33 cellular contexts compared by ENCODE assay signal in the genomic region with DNA sequence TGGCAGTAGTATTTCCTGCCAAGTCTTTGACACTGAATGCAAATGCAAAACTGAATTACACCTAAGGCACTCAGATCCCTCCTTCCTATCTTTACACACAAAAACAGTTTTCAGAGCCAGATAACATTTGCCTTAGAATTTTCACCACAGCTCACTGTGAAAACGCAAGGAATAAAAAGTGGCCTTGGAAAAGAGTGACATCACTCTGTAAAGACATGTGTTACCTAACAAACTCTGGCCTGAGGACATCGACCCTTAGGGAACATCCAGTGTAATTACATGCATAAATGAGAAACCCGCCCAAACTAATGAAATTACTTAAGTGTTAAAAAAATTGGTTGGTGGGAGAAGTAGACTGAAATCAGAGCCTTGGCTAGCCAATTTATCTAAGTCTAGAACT.
DNase-seq lines count a peak whose midpoint lies in the region; ATAC-seq and TF ChIP-seq lines count a peak whose summit lies in the region.
"Had no signal": no experiment of that assay in that cellular context is flagged by ENCODE, and none has a peak within 500 bp of the region (broad histone marks: within the 10 kb centered on the region; RNA-seq: fewer than 3 reads in every experiment).

No MANE protein-coding gene starts in this region.

- no peak overlapping the region for H3K4me2 ChIP-seq in mesendoderm (ENCODE audit: low read length)
- H3K4me2 ChIP-seq: neural progenitor cell had no signal

- intact Hi-C loops in Right ventricle myocardium inferior (cut with DNase I), result loop anchor here (5.0 kb wide), 1 partner anchor 90 kb away; a partner anchor contains a TSS
- intact Hi-C loops in cardiac septum (cut with DNase I), result loop anchor here (5.0 kb wide), 1 partner anchor 90 kb away; a partner anchor contains a TSS
- intact Hi-C loops in gastrocnemius medialis (cut with DNase I; ENCODE audit: low total_unique reads), result no loop called here

- H4K5ac ChIP-seq in mesendoderm (ENCODE audit: low read length), result no peak overlapping the region

- H3K79me1 ChIP-seq in mesendoderm (ENCODE audit: low read length), result no peaks in the 10 kb centered on the region

- ATAC-seq in Right ventricle myocardium inferior (peak; percentile 56), HG02610 (IDR thresholded peaks at IDR 0.05; ENCODE audit: unreplicated experiment) (no peak), gastrocnemius medialis (no peak)
- ATAC-seq in stimulated activated effector memory CD8-positive, alpha-beta T cell treated with anti-CD3 and anti-CD28 coated beads, Interleukin-12 subunit alpha, Interleukin-12 subunit beta, amount 100 ng/mL, for 72 hours, result no peak
- ATAC-seq: activated CD8-positive, alpha-beta memory T cell treated with anti-CD3 and anti-CD28 coated beads, Interleukin-2, amount 10 ng/mL, durations not matched to agents 7 days and 5 days; activated T-cell treated with anti-CD3 and anti-CD28 coated beads, Interleukin-2, amount 50 U/mL, for 4 hours; SK-N-SH treated with all-trans-retinoic acid at 6 μM for 48 hours; T-helper 17 cell; upper lobe of right lung had no signal

- H3K79me2 ChIP-seq in mesendoderm (ENCODE audit: control insufficient read depth, insufficient read depth, low read length), result no peaks in the 10 kb centered on the region

- no peak for TF ChIP-seq POLR2A in gastrocnemius medialis (IDR thresholded peaks at IDR 0.05)

- H2BK5ac ChIP-seq in mesendoderm (ENCODE audit: low read length), result no peak overlapping the region

- in situ Hi-C loops in gastrocnemius medialis (cut with MboI; ENCODE audit: low sequenced_read_pairs in 4 of 4), result loop anchor here (25.0 kb wide), 2 partner anchors 240 to 515 kb away; no protein-coding TSS in a partner anchor

- H2BK120ac ChIP-seq in mesendoderm (ENCODE audit: low read depth, low read length), result no peak overlapping the region

- H3K36me3 Mint-ChIP-seq in stimulated activated effector memory CD8-positive, alpha-beta T cell treated with anti-CD3 and anti-CD28 coated beads, Interleukin-12 subunit alpha, Interleukin-12 subunit beta, amount 100 ng/mL, for 72 hours, result no peaks in the 10 kb centered on the region
- H3K36me3 Mint-ChIP-seq: activated CD8-positive, alpha-beta memory T cell treated with anti-CD3 and anti-CD28 coated beads, Interleukin-2, amount 10 ng/mL, durations not matched to agents 7 days and 5 days; activated naive CD8-positive, alpha-beta T cell treated with anti-CD3 and anti-CD28 coated beads, Interleukin-2, amount 10 ng/mL, durations not matched to agents 7 days and 5 days; CD14-positive monocyte; IgD-negative memory B cell had no signal

- no CpG with 5 or more reads among the region's 3 CpGs for WGBS in mesendoderm (ENCODE audit: extremely low coverage, insufficient coverage, low lambda C conversion rate)

- TF ChIP-seq CTCF in cardiac muscle cell (IDR thresholded peaks at IDR 0.05; ENCODE audit: low read depth, low read length) (no peak), gastrocnemius medialis (IDR thresholded peaks at IDR 0.05 in 4 of 5, conservative IDR thresholded peaks at IDR 0.05 in 1 of 5) (no peak)

- H3K9me3 ChIP-seq in cardiac muscle cell (ENCODE audit: low read depth) (no peaks in the 10 kb centered on the region), gastrocnemius medialis (no peaks in the 10 kb centered on the region)
- H3K9me3 ChIP-seq: Caco-2, upper lobe of right lung had no signal

- no peaks in the 10 kb centered on the region for H3K4me1 Mint-ChIP-seq in stimulated activated effector memory CD8-positive, alpha-beta T cell treated with anti-CD3 and anti-CD28 coated beads, Interleukin-12 subunit alpha, Interleukin-12 subunit beta, amount 100 ng/mL, for 72 hours
- H3K4me1 Mint-ChIP-seq: activated CD8-positive, alpha-beta memory T cell treated with anti-CD3 and anti-CD28 coated beads, Interleukin-2, amount 10 ng/mL, durations not matched to agents 7 days and 5 days; activated naive CD8-positive, alpha-beta T cell treated with anti-CD3 and anti-CD28 coated beads, Interleukin-2, amount 10 ng/mL, durations not matched to agents 7 days and 5 days; neural progenitor cell; T-helper 17 cell had no signal

- H2BK15ac ChIP-seq in mesendoderm (replicated peaks; ENCODE audit: low read depth), result no peak overlapping the region

- DNase-seq in Right ventricle myocardium inferior (ENCODE audit: missing footprints) (no peak), cardiac septum (ENCODE audit: low spot score) (no peak), cardiac muscle cell (ENCODE audit: low read depth in 1 of 2, low spot score in 1 of 2) (no peak), mesendoderm (peak; percentile 65), LoVo (ENCODE audit: low spot score) (no peak), gastrocnemius medialis (no peak)
- no peak for DNase-seq in stimulated activated effector memory CD8-positive, alpha-beta T cell treated with anti-CD3 and anti-CD28 coated beads, Interleukin-12 subunit alpha, Interleukin-12 subunit beta, amount 100 ng/mL, for 72 hours (ENCODE audit: low spot score in 2 of 2)
- DNase-seq: 8988T; activated CD4-positive, alpha-beta T cell treated with anti-CD3 and anti-CD28 coated beads, Interleukin-2, amount 50 U/mL, for 4 hours; activated CD8-positive, alpha-beta memory T cell treated with anti-CD3 and anti-CD28 coated beads, Interleukin-2, amount 10 ng/mL, durations not matched to agents 7 days and 5 days; activated gamma-delta T cell treated with Interleukin-2 at 50 U/mL for 16 hours; activated naive CD8-positive, alpha-beta T cell treated with anti-CD3 and anti-CD28 coated beads, Interleukin-2, amount 10 ng/mL, durations not matched to agents 7 days and 5 days; activated T-cell treated with anti-CD3 and anti-CD28 coated beads, Interleukin-2, amount 50 U/mL, for 4 hours; Caco-2; dermis blood vessel endothelial cell; DMS53; endodermal cell; HCEC 1CT; NCI-H1105 treated with DMSO at 0.1 percent for 48 hours; NCI-H187 treated with DMSO at 0.1 percent for 48 hours; NCI-H2171; NCI-H510A; posterior cingulate gyrus; right cardiac atrium; stimulated activated CD4-positive, alpha-beta T cell treated with anti-CD3 and anti-CD28 coated beads, Interleukin-12 subunit alpha, Interleukin-12 subunit beta, amount 100 ng/mL, for 4 hours; stimulated activated CD4-positive, alpha-beta T cell treated with anti-CD3 and anti-CD28 coated beads, Interleukin-2, amount 100 ng/mL, for 48 hours; T-helper 17 cell; upper lobe of right lung had no signal

- H3K36me3 ChIP-seq in cardiac muscle cell (peaks cover 54% of the 10 kb centered on the region), mesendoderm (ENCODE audit: control insufficient read depth, insufficient read depth, low read length) (no peaks in the 10 kb centered on the region), gastrocnemius medialis (no peaks in the 10 kb centered on the region)
- H3K36me3 ChIP-seq: neural progenitor cell, upper lobe of right lung had no signal

- H3K27me3 ChIP-seq in cardiac muscle cell (no peaks in the 10 kb centered on the region), mesendoderm (ENCODE audit: insufficient read depth, low read length, poor library complexity) (no peaks in the 10 kb centered on the region), gastrocnemius medialis (no peaks in the 10 kb centered on the region)
- H3K27me3 ChIP-seq: neural progenitor cell, upper lobe of right lung had no signal

- H3K23ac ChIP-seq in mesendoderm (ENCODE audit: low read length), result no peak overlapping the region

- no peak overlapping the region for H3K4me3 Mint-ChIP-seq in stimulated activated effector memory CD8-positive, alpha-beta T cell treated with anti-CD3 and anti-CD28 coated beads, Interleukin-12 subunit alpha, Interleukin-12 subunit beta, amount 100 ng/mL, for 72 hours
- H3K4me3 Mint-ChIP-seq: activated CD8-positive, alpha-beta memory T cell treated with anti-CD3 and anti-CD28 coated beads, Interleukin-2, amount 10 ng/mL, durations not matched to agents 7 days and 5 days; activated naive CD8-positive, alpha-beta T cell treated with anti-CD3 and anti-CD28 coated beads, Interleukin-2, amount 10 ng/mL, durations not matched to agents 7 days and 5 days; activated T-cell treated with anti-CD3 and anti-CD28 coated beads, Interleukin-2, amount 50 U/mL, for 4 hours; CD14-positive monocyte; endodermal cell; IgD-negative memory B cell; neural progenitor cell; T-helper 17 cell had no signal

- H3K4me3 ChIP-seq in cardiac muscle cell (no peak overlapping the region), mesendoderm (ENCODE audit: low read length) (no peak overlapping the region), gastrocnemius medialis (no peak overlapping the region)
- H3K4me3 ChIP-seq: neural progenitor cell, upper lobe of right lung had no signal

- no peak overlapping the region for H3K9ac ChIP-seq in mesendoderm (ENCODE audit: low read length)
- H3K9ac ChIP-seq: neural progenitor cell had no signal

- no peak overlapping the region for H3K56ac ChIP-seq in mesendoderm (ENCODE audit: low read length)

- H3K4me1 ChIP-seq in cardiac muscle cell (ENCODE audit: low read depth), result peaks cover 35% of the 10 kb centered on the region
- H3K4me1 ChIP-seq in mesendoderm (ENCODE audit: control insufficient read depth, low read depth, low read length), result no peaks in the 10 kb centered on the region
- H3K4me1 ChIP-seq in gastrocnemius medialis, result no peaks in the 10 kb centered on the region
- H3K4me1 ChIP-seq: Caco-2, neural progenitor cell, upper lobe of right lung had no signal

- no peak overlapping the region for H3K4ac ChIP-seq in mesendoderm (ENCODE audit: low read depth, low read length)

- H4K8ac ChIP-seq in mesendoderm (ENCODE audit: low read depth, low read length), result no peak overlapping the region

- H3K9me3 Mint-ChIP-seq in stimulated activated effector memory CD8-positive, alpha-beta T cell treated with anti-CD3 and anti-CD28 coated beads, Interleukin-12 subunit alpha, Interleukin-12 subunit beta, amount 100 ng/mL, for 72 hours, result no peaks in the 10 kb centered on the region
- H3K9me3 Mint-ChIP-seq: activated naive CD8-positive, alpha-beta T cell treated with anti-CD3 and anti-CD28 coated beads, Interleukin-2, amount 10 ng/mL, durations not matched to agents 7 days and 5 days; CD14-positive monocyte; endodermal cell; IgD-negative memory B cell; neural progenitor cell had no signal

- H2AK5ac ChIP-seq in mesendoderm (ENCODE audit: low read length), result no peak overlapping the region

- no peak overlapping the region for H3K18ac ChIP-seq in mesendoderm (ENCODE audit: low read length)

- no peak overlapping the region for H3K27ac Mint-ChIP-seq in stimulated activated effector memory CD8-positive, alpha-beta T cell treated with anti-CD3 and anti-CD28 coated beads, Interleukin-12 subunit alpha, Interleukin-12 subunit beta, amount 100 ng/mL, for 72 hours
- H3K27ac Mint-ChIP-seq: activated CD8-positive, alpha-beta memory T cell treated with anti-CD3 and anti-CD28 coated beads, Interleukin-2, amount 10 ng/mL, durations not matched to agents 7 days and 5 days; activated naive CD8-positive, alpha-beta T cell treated with anti-CD3 and anti-CD28 coated beads, Interleukin-2, amount 10 ng/mL, durations not matched to agents 7 days and 5 days; CD14-positive monocyte; endodermal cell; IgD-negative memory B cell; neural progenitor cell; T-helper 17 cell had no signal

- H3K27ac ChIP-seq in cardiac muscle cell (peak overlapping the region; percentile 86), mesendoderm (ENCODE audit: low read depth, low read length) (peak overlapping the region; percentile 17), gastrocnemius medialis (no peak overlapping the region)
- H3K27ac ChIP-seq: neural progenitor cell, upper lobe of right lung had no signal

Comparison
In these comparisons a context has a peak if more than half of its experiments do, and no peak if none do; other contexts are left out.
1. H3K27ac ChIP-seq: peak in cardiac muscle cell (single experiment) and mesendoderm (single experiment); none in gastrocnemius medialis (0 of 4).